In genomic region chrX:131747173-131747572, GRCh38 we compare ENCODE assay signal across 8 cellular contexts.
DNase-seq lines count a peak whose midpoint lies in the region; ATAC-seq and TF ChIP-seq lines count a peak whose summit lies in the region.

No MANE protein-coding gene starts in this region.

- no peak overlapping the region for H2AFZ ChIP-seq in GM23338

- H3K4me1 ChIP-seq in esophagus muscularis mucosa (peaks cover 0 to 4% (median 2%) of the 10 kb centered on the region in 4 donors), upper lobe of left lung (peaks cover 0 to 4% (median 1%) of the 10 kb centered on the region in 4 donors), GM23338 (ENCODE audit: insufficient read depth) (no peaks in the 10 kb centered on the region)

- H3K27ac ChIP-seq in C4-2B (peak overlapping the region; percentile 88), esophagus muscularis mucosa (replicated peaks in 1 of 4) (peak overlapping the region in 2 of 4 donors; percentile 80 to 82), upper lobe of left lung (peak overlapping the region in 2 of 4 donors; percentile 83 to 88), GM23338 (ENCODE audit: low read depth) (no peak overlapping the region)

- DNase-seq in NCI-H774 (lab: John Stamatoyannopoulos, UW) (peak; percentile 89), esophagus muscularis mucosa (ENCODE audit: extremely low spot score) (no peak), upper lobe of left lung (peak in 1 of 2 donors; percentile 75), NCI-H2029 treated with DMSO at 0.1 percent for 48 hours (lab: John Stamatoyannopoulos, UW) (no peak), GM23338 (ENCODE audit: low spot score) (no peak), superior temporal gyrus (ENCODE audit: extremely low spot score) (no peak)

- H3K4me3 Mint-ChIP-seq in GM23338, result no peak overlapping the region

- H3K4me1 Mint-ChIP-seq in GM23338, result no peaks in the 10 kb centered on the region

- H3K9me3 ChIP-seq in esophagus muscularis mucosa (no peaks in the 10 kb centered on the region), upper lobe of left lung (no peaks in the 10 kb centered on the region)

- no peaks in the 10 kb centered on the region for H3K9me2 ChIP-seq in GM23338 (ENCODE audit: insufficient read depth)

- H3K9me3 Mint-ChIP-seq in GM23338, result no peaks in the 10 kb centered on the region; the same call in 2 of the 3 replicates

- no peaks in the 10 kb centered on the region for H3K36me3 ChIP-seq in esophagus muscularis mucosa
- no peaks in the 10 kb centered on the region for H3K36me3 ChIP-seq in upper lobe of left lung
- peaks cover 21% of the 10 kb centered on the region for H3K36me3 ChIP-seq in GM23338 (ENCODE audit: insufficient read depth)

- H3K79me2 ChIP-seq in GM23338 (replicated peaks; ENCODE audit: insufficient read depth), result no peaks in the 10 kb centered on the region

- TF ChIP-seq EP300 in esophagus muscularis mucosa (IDR thresholded peaks at IDR 0.05) (no peak), upper lobe of left lung (IDR thresholded peaks at IDR 0.05) (no peak)

- WGBS in esophagus muscularis mucosa, result 67% methylated on average over 9 of the region's 9 CpGs
- 51 to 89% methylated on average over 9 of the region's 9 CpGs for WGBS in upper lobe of left lung, 2 donors

- H4K20me1 ChIP-seq in GM23338 (replicated peaks; ENCODE audit: insufficient read depth), result no peaks in the 10 kb centered on the region

- H3K27me3 ChIP-seq in esophagus muscularis mucosa (no peaks in the 10 kb centered on the region), upper lobe of left lung (no peaks in the 10 kb centered on the region), GM23338 (ENCODE audit: insufficient read depth) (no peaks in the 10 kb centered on the region)

- H3F3A ChIP-seq in GM23338 (replicated peaks; ENCODE audit: low read depth), result no peaks in the 10 kb centered on the region

- no peak overlapping the region for H3K27ac Mint-ChIP-seq in GM23338

- peak; percentile 61 for ATAC-seq in GM21360 (IDR thresholded peaks at IDR 0.05; ENCODE audit: unreplicated experiment)
- peak in 1 of 2 donors; percentile 89 for ATAC-seq in upper lobe of left lung (ENCODE audit: low FRiP score in 2 of 2)
- ATAC-seq in GM23338, result no peak

- H3K27me3 Mint-ChIP-seq in GM23338 (ENCODE audit: insufficient read depth, low read depth, poor library complexity), result no peaks in the 10 kb centered on the region

- peak overlapping the region in 2 of 4 donors; percentile 61 to 66 for H3K4me3 ChIP-seq in esophagus muscularis mucosa
- H3K4me3 ChIP-seq in upper lobe of left lung, result peak overlapping the region in 2 of 4 donors; percentile 36 to 41
- no peak overlapping the region for H3K4me3 ChIP-seq in GM23338

- H3K4me2 ChIP-seq in GM23338, result no peak overlapping the region

- TF ChIP-seq CTCF in C4-2B (conservative IDR thresholded peaks at IDR 0.05) (peak; percentile 39), esophagus muscularis mucosa (IDR thresholded peaks at IDR 0.05) (peak in 2 of 3 experiments; percentile 38 to 46), upper lobe of left lung (IDR thresholded peaks at IDR 0.05) (peak in 4 of 6 experiments; percentile 18 to 59 (median 41)), GM23338 (conservative IDR thresholded peaks at IDR 0.05; ENCODE audit: low read depth in 2 of 2) (no peak)

- peaks cover 83% of the 10 kb centered on the region for H3K36me3 Mint-ChIP-seq in GM23338 (ENCODE audit: low read depth)

- TF ChIP-seq POLR2A in esophagus muscularis mucosa (IDR thresholded peaks at IDR 0.05; ENCODE audit: low read depth), result no peak
- no peak for TF ChIP-seq POLR2A in upper lobe of left lung (IDR thresholded peaks at IDR 0.05)

- intact Hi-C loops in esophagus muscularis mucosa (cut with DNase I), result no loop called here

TF ChIP-seq in GM23338, 12 proteins besides CTCF, POLR2A, EP300 and RAD21 (continues in another document):
- TF ChIP-seq ZNF114 (CRISPR knock-in tag; IDR thresholded peaks at IDR 0.05), result no peak
- TF ChIP-seq ZNF462 (CRISPR knock-in tag; IDR thresholded peaks at IDR 0.05), result no peak
- no peak for TF ChIP-seq POLR2AphosphoS5 (IDR thresholded peaks at IDR 0.05; ENCODE audit: low read depth)
- TF ChIP-seq EZH2 (IDR thresholded peaks at IDR 0.05; ENCODE audit: low read depth, unreplicated experiment), result no peak
- TF ChIP-seq JUNB (IDR thresholded peaks at IDR 0.05; ENCODE audit: unreplicated experiment), result no peak
- TF ChIP-seq STAT1 (IDR thresholded peaks at IDR 0.05; ENCODE audit: unreplicated experiment), result no peak
- TF ChIP-seq NANOG (IDR thresholded peaks at IDR 0.05; ENCODE audit: borderline replicate concordance), result no peak
- no peak for TF ChIP-seq CREB1 (CRISPR knock-in tag; IDR thresholded peaks at IDR 0.05; ENCODE audit: low read depth)
- TF ChIP-seq ETS1 (IDR thresholded peaks at IDR 0.05), result no peak
- TF ChIP-seq ZNF331 (CRISPR knock-in tag; IDR thresholded peaks at IDR 0.05; ENCODE audit: low read depth), result no peak
- TF ChIP-seq EZH2phosphoT487 (IDR thresholded peaks at IDR 0.05; ENCODE audit: unreplicated experiment), result no peak

Comparison
In these comparisons a context has a peak if more than half of its experiments do, and no peak if none do; other contexts are left out.
1. CTCF ChIP-seq: peak in C4-2B (single experiment), esophagus muscularis mucosa (2 of 3) and upper lobe of left lung (4 of 6); none in GM23338 (0 of 2).